ENCODE assay signal across 23 cellular contexts in the genomic region with DNA sequence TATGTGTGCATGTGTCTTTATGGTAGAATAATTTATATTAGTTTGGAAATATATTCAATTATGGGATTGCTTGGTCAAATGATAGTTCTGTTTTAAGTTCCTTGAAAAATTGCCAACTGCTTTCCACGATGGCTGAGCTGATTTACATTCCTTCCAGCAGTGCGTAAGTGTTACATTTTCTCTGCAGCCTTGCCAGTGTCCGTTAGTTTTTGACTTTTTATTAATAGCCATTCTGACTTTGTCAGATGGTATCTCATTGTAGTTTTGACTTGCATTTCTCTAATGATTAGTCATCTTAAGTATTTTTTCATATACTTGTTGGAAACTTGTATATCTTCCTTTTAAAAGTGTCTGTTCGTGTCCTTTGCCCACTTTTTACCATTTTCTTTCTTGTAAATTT.
"Had no signal": no experiment of that assay in that cellular context is flagged by ENCODE, and none has a peak within 500 bp of the region (broad histone marks: within the 10 kb centered on the region; RNA-seq: fewer than 3 reads in every experiment).

No MANE protein-coding gene starts in this region.

- H3K27ac ChIP-seq: esophagus muscularis mucosa, thoracic aorta, upper lobe of left lung had no signal

- H3K4me3 Mint-ChIP-seq: activated B cell treated with CpG ODN at 0.5 μM for 24 hours; activated CD4-positive, alpha-beta memory T cell treated with anti-CD3 and anti-CD28 coated beads for 36 hours; activated naive CD8-positive, alpha-beta T cell treated with anti-CD3 and anti-CD28 coated beads for 36 hours; activated T-helper 1 cell treated with anti-CD3 and anti-CD28 coated beads, Interleukin-12 subunit alpha, Interleukin-12 subunit beta, Interleukin-2, Interleukin-4 antibody, amounts not matched to agents 30 ng/mL and 10 ng/mL and 1 ng/mL, durations not matched to agents 14 hours and 24 hours and 36 hours; brain; nephron progenitor cell; stimulated activated effector memory CD8-positive, alpha-beta T cell treated with anti-CD3 and anti-CD28 coated beads, Interleukin-12 subunit alpha, Interleukin-12 subunit beta, amount 100 ng/mL, for 72 hours had no signal

- H3K27me3 ChIP-seq: esophagus muscularis mucosa, upper lobe of left lung had no signal

- H3K4me1 Mint-ChIP-seq: activated B cell treated with CpG ODN at 0.5 μM for 24 hours; activated naive CD8-positive, alpha-beta T cell treated with anti-CD3 and anti-CD28 coated beads for 36 hours; brain; nephron progenitor cell; stimulated activated effector memory CD8-positive, alpha-beta T cell treated with anti-CD3 and anti-CD28 coated beads, Interleukin-12 subunit alpha, Interleukin-12 subunit beta, amount 100 ng/mL, for 72 hours had no signal

- ATAC-seq: left lobe of liver; right cardiac atrium; stimulated activated effector memory CD8-positive, alpha-beta T cell treated with anti-CD3 and anti-CD28 coated beads, Interleukin-12 subunit alpha, Interleukin-12 subunit beta, amount 100 ng/mL, for 72 hours had no signal

- H3K36me3 Mint-ChIP-seq: activated CD4-positive, alpha-beta memory T cell treated with anti-CD3 and anti-CD28 coated beads for 36 hours; activated naive CD8-positive, alpha-beta T cell treated with anti-CD3 and anti-CD28 coated beads for 36 hours; brain; stimulated activated effector memory CD8-positive, alpha-beta T cell treated with anti-CD3 and anti-CD28 coated beads, Interleukin-12 subunit alpha, Interleukin-12 subunit beta, amount 100 ng/mL, for 72 hours had no signal

- H3K9me3 Mint-ChIP-seq: activated naive CD8-positive, alpha-beta T cell treated with anti-CD3 and anti-CD28 coated beads for 36 hours; activated T-helper 1 cell treated with anti-CD3 and anti-CD28 coated beads, Interleukin-12 subunit alpha, Interleukin-12 subunit beta, Interleukin-2, Interleukin-4 antibody, amounts not matched to agents 30 ng/mL and 10 ng/mL and 1 ng/mL, durations not matched to agents 14 hours and 24 hours and 36 hours; nephron progenitor cell had no signal

- H3K36me3 ChIP-seq: esophagus muscularis mucosa, thoracic aorta, upper lobe of left lung had no signal

- H3K9me3 ChIP-seq: thoracic aorta, upper lobe of left lung had no signal

- H3K27me3 Mint-ChIP-seq: activated B cell treated with CpG ODN at 0.5 μM for 24 hours; activated CD4-positive, alpha-beta memory T cell treated with anti-CD3 and anti-CD28 coated beads for 36 hours; activated naive CD8-positive, alpha-beta T cell treated with anti-CD3 and anti-CD28 coated beads for 36 hours; brain had no signal

- H3K4me1 ChIP-seq: esophagus muscularis mucosa, upper lobe of left lung had no signal

- H3K27ac Mint-ChIP-seq: activated B cell treated with CpG ODN at 0.5 μM for 24 hours; activated CD4-positive, alpha-beta memory T cell treated with anti-CD3 and anti-CD28 coated beads for 36 hours; activated naive CD8-positive, alpha-beta T cell treated with anti-CD3 and anti-CD28 coated beads for 36 hours; activated T-helper 1 cell treated with anti-CD3 and anti-CD28 coated beads, Interleukin-12 subunit alpha, Interleukin-12 subunit beta, Interleukin-2, Interleukin-4 antibody, amounts not matched to agents 30 ng/mL and 10 ng/mL and 1 ng/mL, durations not matched to agents 14 hours and 24 hours and 36 hours; brain; nephron progenitor cell; stimulated activated effector memory CD8-positive, alpha-beta T cell treated with anti-CD3 and anti-CD28 coated beads, Interleukin-12 subunit alpha, Interleukin-12 subunit beta, amount 100 ng/mL, for 72 hours had no signal

- H3K4me3 ChIP-seq: esophagus muscularis mucosa, smooth muscle cell, thoracic aorta, upper lobe of left lung had no signal

- DNase-seq: activated B cell treated with CpG ODN at 0.5 μM for 24 hours; activated CD4-positive, alpha-beta memory T cell treated with anti-CD3 and anti-CD28 coated beads for 36 hours; activated CD4-positive, alpha-beta T cell treated with anti-CD3 and anti-CD28 coated beads for 4 hours; activated gamma-delta T cell treated with Interleukin-2 at 50 U/mL for 16 hours; activated naive CD8-positive, alpha-beta T cell treated with anti-CD3 and anti-CD28 coated beads for 36 hours; activated T-cell treated with anti-CD3 and anti-CD28 coated beads for 4 hours; amniotic stem cell; effector CD4-positive, alpha-beta T cell; foreskin melanocyte; kidney; midbrain; nephron progenitor cell; occipital lobe; right cardiac atrium; stimulated activated CD4-positive, alpha-beta T cell treated with anti-CD3 and anti-CD28 coated beads, Interleukin-4, amount 100 ng/mL, for 1 hour; upper lobe of left lung had no signal
